In genomic region chr10:49762566-49762877, GRCh38 we compare ENCODE assay signal across 10 cellular contexts. TPM values are rescaled to one million over a fixed set of nuclear protein-coding genes. Genes with fewer than 3 reads are reported as not detected.
DNase-seq lines count a peak whose midpoint lies in the region; ATAC-seq, FAIRE-seq and TF ChIP-seq lines count a peak whose summit lies in the region.
"Had no signal": no experiment of that assay in that cellular context is flagged by ENCODE, and none has a peak within 500 bp of the region (broad histone marks: within the 10 kb centered on the region; RNA-seq: fewer than 3 reads in every experiment).

No MANE protein-coding gene starts in this region.

- intact Hi-C loops in lower leg skin (cut with DNase I; ENCODE audit: low total_unique reads), result no loop called here

- H3K36me3 ChIP-seq in keratinocyte (ENCODE audit: control insufficient read depth in 2 of 2, extremely low read depth in 1 of 2, insufficient read depth in 2 of 2, low read length in 2 of 2), result no peaks in the 10 kb centered on the region
- H3K36me3 ChIP-seq in suprapubic skin, result no peaks in the 10 kb centered on the region

- no peak for TF ChIP-seq EP300 in suprapubic skin (IDR thresholded peaks at IDR 0.05)

- H3K4me2 ChIP-seq in keratinocyte (ENCODE audit: control insufficient read depth, extremely low read depth, insufficient read depth, low read depth, low read length), result peak overlapping the region; percentile 60

- no peak overlapping the region for H2AFZ ChIP-seq in keratinocyte (ENCODE audit: control insufficient read depth, low read length)

- FAIRE-seq in keratinocyte (lab: Jason Lieb, UNC), result no peak

- H3K9me3 Mint-ChIP-seq in activated CD8-positive, alpha-beta memory T cell treated with anti-CD3 and anti-CD28 coated beads, Interleukin-2, amount 10 ng/mL, durations not matched to agents 7 days and 5 days (ENCODE audit: low read depth), result no peaks in the 10 kb centered on the region
- H3K9me3 Mint-ChIP-seq in activated naive CD8-positive, alpha-beta T cell treated with anti-CD3 and anti-CD28 coated beads for 36 hours, result peaks cover 3% of the 10 kb centered on the region

- H3K27ac ChIP-seq in keratinocyte (ENCODE audit: control insufficient read depth, insufficient read depth, low read length) (no peak overlapping the region), suprapubic skin (no peak overlapping the region)

- TF ChIP-seq POLR2A in suprapubic skin (IDR thresholded peaks at IDR 0.05) (no peak), lower leg skin (IDR thresholded peaks at IDR 0.05) (no peak)

- H3K36me3 Mint-ChIP-seq in activated CD8-positive, alpha-beta memory T cell treated with anti-CD3 and anti-CD28 coated beads, Interleukin-2, amount 10 ng/mL, durations not matched to agents 7 days and 5 days, result no peaks in the 10 kb centered on the region
- no peaks in the 10 kb centered on the region for H3K36me3 Mint-ChIP-seq in activated naive CD8-positive, alpha-beta T cell treated with anti-CD3 and anti-CD28 coated beads for 36 hours
- H3K36me3 Mint-ChIP-seq: CD14-positive monocyte had no signal

- H3K79me2 ChIP-seq in keratinocyte (ENCODE audit: control insufficient read depth, insufficient read depth, low read length), result no peaks in the 10 kb centered on the region

- H4K20me1 ChIP-seq in keratinocyte (ENCODE audit: control insufficient read depth, extremely low read depth, insufficient read depth, low read length), result peaks cover 2% of the 10 kb centered on the region

- H3K9ac ChIP-seq in keratinocyte (ENCODE audit: control insufficient read depth, extremely low read depth, insufficient read depth, low read length), result no peak overlapping the region

- H3K27me3 Mint-ChIP-seq in activated CD8-positive, alpha-beta memory T cell treated with anti-CD3 and anti-CD28 coated beads, Interleukin-2, amount 10 ng/mL, durations not matched to agents 7 days and 5 days, result peaks cover 37% of the 10 kb centered on the region
- peaks cover 62% of the 10 kb centered on the region for H3K27me3 Mint-ChIP-seq in activated naive CD8-positive, alpha-beta T cell treated with anti-CD3 and anti-CD28 coated beads for 36 hours

- CTCF ChIA-PET in activated CD8-positive, alpha-beta memory T cell treated with anti-CD3 and anti-CD28 coated beads, Interleukin-2, amount 10 ng/mL, durations not matched to agents 7 days and 5 days (lab: Charles Lee), result no interaction called here

- DNase-seq in activated CD8-positive, alpha-beta memory T cell treated with anti-CD3 and anti-CD28 coated beads, Interleukin-2, amount 10 ng/mL, durations not matched to agents 7 days and 5 days, result no peak
- no peak for DNase-seq in activated CD8-positive, alpha-beta memory T cell treated with anti-CD3 and anti-CD28 coated beads for 24 hours
- DNase-seq in activated naive CD8-positive, alpha-beta T cell treated with anti-CD3 and anti-CD28 coated beads for 36 hours, result no peak
- DNase-seq in keratinocyte (ENCODE audit: low read depth, low spot score) (no peak), suprapubic skin (ENCODE audit: low spot score in 2 of 2) (no peak), T1000 (lab: John Stamatoyannopoulos, UW) (no peak), lower leg skin (ENCODE audit: low spot score in 2 of 2) (no peak), medulla oblongata (ENCODE audit: extremely low spot score) (no peak)

- no peak overlapping the region for H3K27ac Mint-ChIP-seq in activated CD8-positive, alpha-beta memory T cell treated with anti-CD3 and anti-CD28 coated beads, Interleukin-2, amount 10 ng/mL, durations not matched to agents 7 days and 5 days
- no peak overlapping the region for H3K27ac Mint-ChIP-seq in activated naive CD8-positive, alpha-beta T cell treated with anti-CD3 and anti-CD28 coated beads for 36 hours
- H3K27ac Mint-ChIP-seq: CD14-positive monocyte had no signal

- H3K27me3 ChIP-seq in keratinocyte (ENCODE audit: control insufficient read depth, extremely low read depth, insufficient read depth, low read length), result peaks cover 33% of the 10 kb centered on the region
- H3K27me3 ChIP-seq in suprapubic skin, result peaks cover 67% of the 10 kb centered on the region

- H3K9me1 ChIP-seq in keratinocyte (ENCODE audit: control insufficient read depth, extremely low read depth, insufficient read depth, low read length), result no peaks in the 10 kb centered on the region

- dilution Hi-C loops in keratinocyte (cut with MboI; ENCODE audit: extremely low pct_ligation_motif_present, low sequenced_read_pairs), result no loop called here

- H3K4me3 Mint-ChIP-seq in activated CD8-positive, alpha-beta memory T cell treated with anti-CD3 and anti-CD28 coated beads, Interleukin-2, amount 10 ng/mL, durations not matched to agents 7 days and 5 days, result peak overlapping the region; percentile 22
- H3K4me3 Mint-ChIP-seq in activated naive CD8-positive, alpha-beta T cell treated with anti-CD3 and anti-CD28 coated beads for 36 hours, result peak overlapping the region; percentile 51

- peak overlapping the region in 2 of 3 experiments; percentile 35 to 49 for H3K4me3 ChIP-seq in keratinocyte (ENCODE audit: control insufficient read depth in 2 of 3, extremely low read depth in 1 of 3, insufficient read depth in 2 of 3, low read depth in 1 of 3, low read length in 3 of 3)
- H3K4me3 ChIP-seq in suprapubic skin, result peak overlapping the region; percentile 53
- no peak overlapping the region for H3K4me3 ChIP-seq in lower leg skin (ENCODE audit: low read depth, poor library complexity, severe bottlenecking)

- no peak for TF ChIP-seq CTCF in keratinocyte (optimal IDR thresholded peaks at IDR 0.05 in 1 of 3, IDR thresholded peaks at IDR 0.05 in 1 of 3, conservative IDR thresholded peaks at IDR 0.05 in 1 of 3; ENCODE audit: extremely low read depth in 1 of 3, insufficient read depth in 2 of 3, low read length in 3 of 3)
- no peak for TF ChIP-seq CTCF in suprapubic skin (IDR thresholded peaks at IDR 0.05)
- no peak for TF ChIP-seq CTCF in lower leg skin (IDR thresholded peaks at IDR 0.05)

- no peaks in the 10 kb centered on the region for H3K9me3 ChIP-seq in keratinocyte (ENCODE audit: control insufficient read depth, low read depth, low read length)
- H3K9me3 ChIP-seq in suprapubic skin, result no peaks in the 10 kb centered on the region

- H3K4me1 ChIP-seq in keratinocyte (ENCODE audit: control insufficient read depth, extremely low read depth, insufficient read depth, low read length) (no peaks in the 10 kb centered on the region), suprapubic skin (peaks cover 11% of the 10 kb centered on the region)

- ATAC-seq in activated CD8-positive, alpha-beta memory T cell treated with anti-CD3 and anti-CD28 coated beads, Interleukin-2, amount 10 ng/mL, durations not matched to agents 7 days and 5 days, result no peak

- peaks cover 3% of the 10 kb centered on the region for H3K4me1 Mint-ChIP-seq in activated CD8-positive, alpha-beta memory T cell treated with anti-CD3 and anti-CD28 coated beads, Interleukin-2, amount 10 ng/mL, durations not matched to agents 7 days and 5 days
- no peaks in the 10 kb centered on the region for H3K4me1 Mint-ChIP-seq in activated naive CD8-positive, alpha-beta T cell treated with anti-CD3 and anti-CD28 coated beads for 36 hours
- H3K4me1 Mint-ChIP-seq: CD14-positive monocyte had no signal

- 39% methylated on average over 4 of the region's 4 CpGs for WGBS in suprapubic skin
- 33% methylated on average over 4 of the region's 4 CpGs for whole genome bisulfite sequencing in lower leg skin, 2 donors

RNA-seq across cellular contexts. Expression of gene OGDHL, which starts 0.4 kb away (rescaled TPM):
- under 1 TPM; 0.09 to 0.35 TPM for total RNA-seq in activated CD8-positive, alpha-beta memory T cell treated with anti-CD3 and anti-CD28 coated beads, Interleukin-2, amount 10 ng/mL, durations not matched to agents 7 days and 5 days
- total RNA-seq in activated naive CD8-positive, alpha-beta T cell treated with anti-CD3 and anti-CD28 coated beads for 36 hours, result 1 to 10 TPM in 1 of 2 experiments, under 1 TPM in 1; 0.46 to 1.1 TPM
- 0.06 to 0.31 TPM (median 0.09 TPM) in 3 replicates for polyA plus RNA-seq in keratinocyte
- not detected for polyA plus RNA-seq in keratinocyte (2011; ENCODE audit: low read depth)
- polyA plus RNA-seq in keratinocyte (2011; cell fraction: cytosol; rRNA removed), result 0.09 and 0.13 TPM in 2 replicates
- 0.46 and 0.68 TPM in 2 replicates for polyA plus RNA-seq in keratinocyte (2011; cell fraction: nucleus; rRNA removed)
- 0.06 and 0.08 TPM in 2 replicates for polyA plus RNA-seq in keratinocyte (2012; ENCODE audit: low replicate concordance)
- polyA minus RNA-seq in keratinocyte, result 0.16 to 0.59 TPM (median 0.49 TPM) in 3 replicates
- polyA minus RNA-seq in keratinocyte (2011; cell fraction: cytosol; rRNA and poly(A)+ RNA removed), result not detected
- 0.16 and 0.21 TPM in 2 replicates for polyA minus RNA-seq in keratinocyte (2011; cell fraction: nucleus; rRNA and poly(A)+ RNA removed)
- total RNA-seq in suprapubic skin, result under 1 TPM in 1 of 4 donors, not detected in 3; 0.18 TPM
- total RNA-seq in lower leg skin, result under 1 TPM in 2 of 4 donors, not detected in 2; 0.10 to 0.16 TPM
- total RNA-seq: mononuclear cell had no signal
- polyA plus RNA-seq: CD14-positive monocyte had no signal
